Comparison of ENCODE assay signal across 28 cellular contexts in genomic region chr4:79273918-79274317, GRCh38. TPM values are rescaled to one million over a fixed set of nuclear protein-coding genes. Genes with fewer than 3 reads are reported as not detected.
A peak's percentile ranks its signal among the peaks of the same experiment; 100 is the strongest.
DNase-seq lines count a peak whose midpoint lies in the region; ATAC-seq and TF ChIP-seq lines count a peak whose summit lies in the region.
"Had no signal": no experiment of that assay in that cellular context is flagged by ENCODE, and none has a peak within 500 bp of the region (broad histone marks: within the 10 kb centered on the region; RNA-seq: fewer than 3 reads in every experiment).

No MANE protein-coding gene starts in this region.

- WGBS in heart right ventricle, 2 donors = 16 to 32% methylated on average over 1 of the region's 1 CpG

- H3K9me3 ChIP-seq in right atrium auricular region = no peaks in the 10 kb centered on the region
- no peaks in the 10 kb centered on the region for H3K9me3 ChIP-seq in heart right ventricle
- no peaks in the 10 kb centered on the region for H3K9me3 ChIP-seq in upper lobe of right lung
- H3K9me3 ChIP-seq: left lung, SJCRH30 had no signal

- H3K36me3 ChIP-seq in right atrium auricular region (no peaks in the 10 kb centered on the region), heart right ventricle (no peaks in the 10 kb centered on the region), upper lobe of right lung (no peaks in the 10 kb centered on the region)
- H3K36me3 ChIP-seq: left lung, SJCRH30, WERI-Rb-1 had no signal

- peaks cover 19% of the 10 kb centered on the region for H3K4me1 Mint-ChIP-seq in mesothelial cell of epicardium
- H3K4me1 Mint-ChIP-seq: naive thymus-derived CD4-positive, alpha-beta T cell; stimulated activated memory B cell treated with anti-CD40 and anti-IgM and Interleukin-4, amounts not matched to agents 10 μg/mL and 1 μg/mL and 100 μg/mL, for 72 hours; T-cell had no signal

- DNase-seq in Right ventricle myocardium inferior (ENCODE audit: missing footprints) = no peak
- no peak for DNase-seq in right atrium auricular region (ENCODE audit: low spot score)
- peak; percentile 89 for DNase-seq in SK-N-DZ (ENCODE audit: low spot score)
- peak in 1 of 2 donors; percentile 12 for DNase-seq in heart right ventricle
- no peak for DNase-seq in upper lobe of right lung
- no peak for DNase-seq in NCI-H526 treated with DMSO at 0.1 percent for 48 hours (lab: John Stamatoyannopoulos, UW)
- no peak for DNase-seq in DMS53 (lab: John Stamatoyannopoulos, UW)
- DNase-seq in mesothelial cell of epicardium (ENCODE audit: low spot score in 2 of 2, unreplicated experiment in 2 of 2) = no peak
- DNase-seq: 8988T; activated CD4-positive, alpha-beta T cell treated with anti-CD3 and anti-CD28 coated beads for 48 hours; activated effector memory CD4-positive, alpha-beta T cell treated with Interleukin-2 at 50 U/mL for 16 hours; activated T-cell treated with anti-CD3 and anti-CD28 coated beads for 4 hours; left lung; midbrain; naive thymus-derived CD4-positive, alpha-beta T cell; NCI-H187 treated with DMSO at 0.1 percent for 48 hours; nucleus accumbens; stimulated activated CD4-positive, alpha-beta T cell treated with anti-CD3 and anti-CD28 coated beads, Interleukin-15, amount 100 ng/mL, for 24 hours; T-cell; WERI-Rb-1 had no signal

- H3K4me1 ChIP-seq in right atrium auricular region = no peaks in the 10 kb centered on the region
- peaks cover 0 to 4% (median 0%) of the 10 kb centered on the region in 9 donors for H3K4me1 ChIP-seq in heart right ventricle
- no peaks in the 10 kb centered on the region for H3K4me1 ChIP-seq in upper lobe of right lung
- H3K4me1 ChIP-seq: left lung had no signal

- no peak overlapping the region for H3K27ac ChIP-seq in right atrium auricular region
- no peak overlapping the region for H3K27ac ChIP-seq in heart right ventricle
- no peak overlapping the region for H3K27ac ChIP-seq in upper lobe of right lung
- H3K27ac ChIP-seq: left lung, SJCRH30, WERI-Rb-1 had no signal

- H3K4me3 Mint-ChIP-seq in mesothelial cell of epicardium = no peak overlapping the region
- H3K4me3 Mint-ChIP-seq: activated naive CD8-positive, alpha-beta T cell; naive thymus-derived CD4-positive, alpha-beta T cell; stimulated activated memory B cell treated with anti-CD40 and anti-IgM and Interleukin-4, amounts not matched to agents 10 μg/mL and 1 μg/mL and 100 μg/mL, for 72 hours; T-cell had no signal

- H3K36me3 Mint-ChIP-seq in mesothelial cell of epicardium = no peaks in the 10 kb centered on the region
- H3K36me3 Mint-ChIP-seq: activated naive CD8-positive, alpha-beta T cell; naive thymus-derived CD4-positive, alpha-beta T cell; stimulated activated memory B cell treated with anti-CD40 and anti-IgM and Interleukin-4, amounts not matched to agents 10 μg/mL and 1 μg/mL and 100 μg/mL, for 72 hours; T-cell had no signal

- H3K27me3 Mint-ChIP-seq in mesothelial cell of epicardium (ENCODE audit: low read depth) = peaks cover 7% of the 10 kb centered on the region
- H3K27me3 Mint-ChIP-seq: naive thymus-derived CD4-positive, alpha-beta T cell; progenitor cell of endocrine pancreas; stimulated activated memory B cell treated with anti-CD40 and anti-IgM and Interleukin-4, amounts not matched to agents 10 μg/mL and 1 μg/mL and 100 μg/mL, for 72 hours; T-cell had no signal

- peak; percentile 71 for ATAC-seq in Right ventricle myocardium inferior
- ATAC-seq in heart right ventricle = peak; percentile 11 to 65 (median 55)
- ATAC-seq in upper lobe of right lung = peak; percentile 25
- ATAC-seq: left lung; naive thymus-derived CD4-positive, alpha-beta T cell; stimulated activated memory B cell treated with anti-CD40 and anti-IgM and Interleukin-4, amounts not matched to agents 10 μg/mL and 1 μg/mL and 100 μg/mL, for 72 hours; T-cell had no signal

- H3K9me3 Mint-ChIP-seq in mesothelial cell of epicardium = peaks cover 3% of the 10 kb centered on the region
- H3K9me3 Mint-ChIP-seq: stimulated activated memory B cell treated with anti-CD40 and anti-IgM and Interleukin-4, amounts not matched to agents 10 μg/mL and 1 μg/mL and 100 μg/mL, for 72 hours; T-cell had no signal

- H3K4me3 ChIP-seq in right atrium auricular region = no peak overlapping the region
- no peak overlapping the region for H3K4me3 ChIP-seq in heart right ventricle
- H3K4me3 ChIP-seq in upper lobe of right lung = no peak overlapping the region
- H3K4me3 ChIP-seq: left lung, SJCRH30 had no signal

- intact Hi-C loops in Right ventricle myocardium inferior (cut with DNase I) = no loop called here
- intact Hi-C loops in heart right ventricle (cut with DNase I) = no loop called here
- intact Hi-C loops in upper lobe of right lung (cut with DNase I) = no loop called here

- no peaks in the 10 kb centered on the region for H3K27me3 ChIP-seq in right atrium auricular region
- H3K27me3 ChIP-seq in heart right ventricle = no peaks in the 10 kb centered on the region
- H3K27me3 ChIP-seq in upper lobe of right lung = no peaks in the 10 kb centered on the region
- H3K27me3 ChIP-seq: left lung, SJCRH30 had no signal

- TF ChIP-seq CTCF in right atrium auricular region (IDR thresholded peaks at IDR 0.05) (no peak), heart right ventricle (IDR thresholded peaks at IDR 0.05) (no peak), upper lobe of right lung (IDR thresholded peaks at IDR 0.05) (no peak), mesothelial cell of epicardium (IDR thresholded peaks at IDR 0.05; ENCODE audit: unreplicated experiment) (no peak)

- H3K27ac Mint-ChIP-seq in mesothelial cell of epicardium = no peak overlapping the region
- H3K27ac Mint-ChIP-seq: activated naive CD8-positive, alpha-beta T cell; naive thymus-derived CD4-positive, alpha-beta T cell; progenitor cell of endocrine pancreas; stimulated activated memory B cell treated with anti-CD40 and anti-IgM and Interleukin-4, amounts not matched to agents 10 μg/mL and 1 μg/mL and 100 μg/mL, for 72 hours; T-cell had no signal

RNA-seq across cellular contexts. Expression of gene NAA11, which starts 51.9 kb away (rescaled TPM):
- total RNA-seq in Right ventricle myocardium inferior (not detected), right atrium auricular region (not detected), heart right ventricle (not detected), upper lobe of right lung (not detected), mesothelial cell of epicardium (not detected in 3 replicates)
- polyA plus RNA-seq in SK-N-DZ (2014; cell fraction: cytosol; rRNA removed) = not detected in 2 replicates
- polyA plus RNA-seq in SK-N-DZ (2014; cell fraction: nucleus; rRNA removed) = not detected in 2 replicates
- not detected for polyA plus RNA-seq in heart right ventricle
- total RNA-seq: glomerular endothelial cell; H1; HT1080; left lung; naive thymus-derived CD4-positive, alpha-beta T cell; progenitor cell of endocrine pancreas; subcutaneous adipose tissue; T-cell had no signal
- polyA plus RNA-seq: H1; naive thymus-derived CD4-positive, alpha-beta T cell had no signal
